In genomic region chr5:179378441-179379271, GRCh38 we compare ENCODE assay signal across 17 cellular contexts. TPM values are rescaled to one million over a fixed set of nuclear protein-coding genes. Genes with fewer than 3 reads are reported as not detected.
DNase-seq lines count a peak whose midpoint lies in the region; ATAC-seq and TF ChIP-seq lines count a peak whose summit lies in the region.
"Had no signal": no experiment of that assay in that cellular context is flagged by ENCODE, and none has a peak within 500 bp of the region (broad histone marks: within the 10 kb centered on the region; RNA-seq: fewer than 3 reads in every experiment).

No MANE protein-coding gene starts in this region.

- H3K23ac ChIP-seq in IMR-90 (ENCODE audit: low read depth, low read length), result peak overlapping the region; percentile 90

- H3K27me3 ChIP-seq in AG04450 (ENCODE audit: control insufficient read depth, insufficient read depth, low read length), result no peaks in the 10 kb centered on the region
- no peaks in the 10 kb centered on the region for H3K27me3 ChIP-seq in IMR-90 (ENCODE audit: control insufficient read depth, insufficient read depth, low read length)
- no peaks in the 10 kb centered on the region for H3K27me3 ChIP-seq in esophagus muscularis mucosa
- peaks cover 18% of the 10 kb centered on the region for H3K27me3 ChIP-seq in MM.1S (replicated peaks; ENCODE audit: insufficient read depth, low read length)
- H3K27me3 ChIP-seq: foreskin keratinocyte, uterus had no signal

- no peak for TF ChIP-seq RAD21 in IMR-90 (IDR thresholded peaks at IDR 0.05; ENCODE audit: low read length)

- peak overlapping the region; percentile 63 to 80 for H4K8ac ChIP-seq in IMR-90 (ENCODE audit: low read depth in 2 of 2, low read length in 2 of 2)

- TF ChIP-seq CTCF in AG04450 (IDR thresholded peaks at IDR 0.05; ENCODE audit: low read depth, low read length), result no peak
- no peak for TF ChIP-seq CTCF in IMR-90 (conservative IDR thresholded peaks at IDR 0.05; ENCODE audit: low read depth, low read length)
- no peak for TF ChIP-seq CTCF in esophagus muscularis mucosa (IDR thresholded peaks at IDR 0.05)
- no peak for TF ChIP-seq CTCF in nephron progenitor cell (IDR thresholded peaks at IDR 0.05)
- TF ChIP-seq CTCF in MM.1S (IDR thresholded peaks at IDR 0.05; ENCODE audit: low read length), result no peak

- peaks cover 17% of the 10 kb centered on the region for H3K9me1 ChIP-seq in IMR-90 (ENCODE audit: insufficient read depth, low read length)

- H3K4me1 Mint-ChIP-seq in nephron progenitor cell, result peaks cover 36% of the 10 kb centered on the region

- H3K18ac ChIP-seq in IMR-90 (ENCODE audit: low read depth, low read length), result peak overlapping the region; percentile 19

- H4K91ac ChIP-seq in IMR-90 (ENCODE audit: insufficient read depth, low read depth, low read length), result peak overlapping the region; percentile 88

- TF ChIP-seq POLR2A in IMR-90 (IDR thresholded peaks at IDR 0.05; ENCODE audit: low read depth, low read length) (no peak), esophagus muscularis mucosa (IDR thresholded peaks at IDR 0.05; ENCODE audit: low read depth) (no peak)

- no peaks in the 10 kb centered on the region for H3K36me3 Mint-ChIP-seq in nephron progenitor cell (ENCODE audit: low read depth)
- H3K36me3 Mint-ChIP-seq: naive thymus-derived CD4-positive, alpha-beta T cell had no signal

- no peak for TF ChIP-seq EP300 in esophagus muscularis mucosa (IDR thresholded peaks at IDR 0.05)

- H3K56ac ChIP-seq in IMR-90 (ENCODE audit: extremely low read depth, insufficient read depth, low read length), result peak overlapping the region; percentile 58

- dilution Hi-C loops in IMR-90 (cut with HindIII; ENCODE audit: low sequenced_read_pairs, unreplicated experiment), result no loop called here

- H2BK20ac ChIP-seq in IMR-90 (ENCODE audit: low read depth, low read length), result peak overlapping the region; percentile 45

- H3K9me2 ChIP-seq in MM.1S (replicated peaks; ENCODE audit: insufficient read depth, low read length), result no peaks in the 10 kb centered on the region

- peak overlapping the region; percentile 56 for H3K14ac ChIP-seq in IMR-90 (replicated peaks; ENCODE audit: low read depth, low read length)

- H2AFZ ChIP-seq in IMR-90 (replicated peaks; ENCODE audit: low read length, poor library complexity) (peak overlapping the region; percentile 65), MM.1S (ENCODE audit: low read length) (no peak overlapping the region)

- no peaks in the 10 kb centered on the region for H3F3A ChIP-seq in MM.1S (ENCODE audit: insufficient read depth, low read length)

- H3K4me3 ChIP-seq in AG04450 (ENCODE audit: low read depth, low read length), result no peak overlapping the region
- H3K4me3 ChIP-seq in IMR-90 (ENCODE audit: insufficient read depth, low read depth, low read length), result no peak overlapping the region
- no peak overlapping the region for H3K4me3 ChIP-seq in esophagus muscularis mucosa
- no peak overlapping the region for H3K4me3 ChIP-seq in MM.1S (ENCODE audit: low read length)
- H3K4me3 ChIP-seq: uterus had no signal

- no peaks in the 10 kb centered on the region for H3K79me2 ChIP-seq in MM.1S (ENCODE audit: low read length)

- peak overlapping the region; percentile 96; the same call in 2 of the 3 replicates for H2BK15ac ChIP-seq in IMR-90 (ENCODE audit: low read depth, low read length)

- peak overlapping the region; percentile 20 for H3K27ac Mint-ChIP-seq in nephron progenitor cell
- H3K27ac Mint-ChIP-seq: activated CD8-positive, alpha-beta T cell treated with anti-CD3 and anti-CD28 coated beads, Interleukin-2, amount 10 ng/mL, durations not matched to agents 7 days and 5 days; naive thymus-derived CD4-positive, alpha-beta T cell; T-helper 2 cell treated with Interferon-gamma antibody and Interleukin-4, amounts not matched to agents 5 μg/mL and 100 μg/mL, for 36 hours had no signal

- H3K9ac ChIP-seq in IMR-90 (ENCODE audit: low read depth, low read length), result peak overlapping the region; percentile 50
- H3K9ac ChIP-seq in MM.1S (ENCODE audit: low read length), result no peak overlapping the region

- peak; percentile 15 for DNase-seq in AG04450 (ENCODE audit: low read depth, low spot score)
- peak; percentile 78 for DNase-seq in IMR-90
- DNase-seq in esophagus muscularis mucosa (ENCODE audit: extremely low spot score), result peak; percentile 87
- DNase-seq in nephron progenitor cell, result no peak
- DNase-seq in KG1 (lab: John Stamatoyannopoulos, UW), result no peak
- no peak for DNase-seq in MM.1S
- no peak for DNase-seq in nucleus accumbens (lab: John Stamatoyannopoulos, UW)
- DNase-seq: activated CD8-positive, alpha-beta T cell treated with anti-CD3 and anti-CD28 coated beads, Interleukin-2, amount 10 ng/mL, durations not matched to agents 7 days and 5 days; activated gamma-delta T cell treated with Interleukin-2 at 50 U/mL for 16 hours; DND-41; foreskin keratinocyte; naive thymus-derived CD4-positive, alpha-beta T cell; small intestine; uterus had no signal

- in situ Hi-C loops in IMR-90 (cut with MboI; ENCODE audit: low sequenced_read_pairs), result no loop called here

- intact Hi-C loops in IMR-90 (cut with micrococcal nuclease) (loop anchor here (1.0 kb wide), 1 partner anchor 33 kb away; the partner anchor contains the start of gene ADAMTS2), esophagus muscularis mucosa (cut with DNase I) (no loop called here)

- H3K4me1 ChIP-seq in IMR-90 (ENCODE audit: control insufficient read depth, insufficient read depth, low read length) (peaks cover 27% of the 10 kb centered on the region), esophagus muscularis mucosa (no peaks in the 10 kb centered on the region), MM.1S (ENCODE audit: low read length) (no peaks in the 10 kb centered on the region)
- H3K4me1 ChIP-seq: foreskin keratinocyte, uterus had no signal

- H3K4ac ChIP-seq in IMR-90 (ENCODE audit: low read depth, low read length), result peak overlapping the region; percentile 59

- peaks cover 7% of the 10 kb centered on the region for H3K27me3 Mint-ChIP-seq in nephron progenitor cell (ENCODE audit: low read depth, poor library complexity)
- H3K27me3 Mint-ChIP-seq: naive thymus-derived CD4-positive, alpha-beta T cell had no signal

- H3K4me2 ChIP-seq in IMR-90 (ENCODE audit: low read depth, low read length), result peak overlapping the region; percentile 7
- H3K4me2 ChIP-seq in MM.1S (ENCODE audit: low read depth, low read length), result no peak overlapping the region

- peak overlapping the region; percentile 2 for H2AK9ac ChIP-seq in IMR-90 (replicated peaks; ENCODE audit: low read depth, low read length, poor library complexity)

- H3K4me3 Mint-ChIP-seq in nephron progenitor cell, result no peak overlapping the region
- H3K4me3 Mint-ChIP-seq: activated CD8-positive, alpha-beta T cell treated with anti-CD3 and anti-CD28 coated beads, Interleukin-2, amount 10 ng/mL, durations not matched to agents 7 days and 5 days; naive thymus-derived CD4-positive, alpha-beta T cell; T-helper 2 cell treated with Interferon-gamma antibody and Interleukin-4, amounts not matched to agents 5 μg/mL and 100 μg/mL, for 36 hours had no signal

- H2BK120ac ChIP-seq in IMR-90 (ENCODE audit: low read depth, low read length), result peak overlapping the region; percentile 86

- BruUV-seq in IMR-90 (replicated peaks; lab: Mats Ljungman, UMichigan), result no TSS peak

- H4K20me1 ChIP-seq in IMR-90 (ENCODE audit: insufficient read depth, low read length) (no peaks in the 10 kb centered on the region), MM.1S (ENCODE audit: insufficient read depth, low read length) (no peaks in the 10 kb centered on the region)

- POLR2A ChIA-PET in AG04450 (lab: Yijun Ruan, JAX), result no interaction called here
- POLR2A ChIA-PET in IMR-90 (lab: Charles Lee; ENCODE audit: unreplicated experiment), result no interaction called here

- peaks cover 4 to 20% of the 10 kb centered on the region in 2 experiments; a peak in 3 of 4 replicates for H3K79me1 ChIP-seq in IMR-90 (ENCODE audit: low read depth in 1 of 2, low read length in 2 of 2)

- ATAC-seq in IMR-90 (ENCODE audit: low read depth) (peak; percentile 85), HG03139 (IDR thresholded peaks at IDR 0.05; ENCODE audit: unreplicated experiment) (no peak)
- ATAC-seq: activated CD8-positive, alpha-beta T cell treated with anti-CD3 and anti-CD28 coated beads, Interleukin-2, amount 10 ng/mL, durations not matched to agents 7 days and 5 days; foreskin keratinocyte; naive thymus-derived CD4-positive, alpha-beta T cell had no signal

- H3K9me3 Mint-ChIP-seq in nephron progenitor cell, result peaks cover 13% of the 10 kb centered on the region
- H3K9me3 Mint-ChIP-seq: T-helper 2 cell treated with Interferon-gamma antibody and Interleukin-4, amounts not matched to agents 5 μg/mL and 100 μg/mL, for 36 hours had no signal

- CTCF ChIA-PET in AG04450 (lab: Charles Lee) (no interaction called here), IMR-90 (lab: Yijun Ruan, JAX) (no interaction called here)

- H3K9me3 ChIP-seq in AG04450 (ENCODE audit: control insufficient read depth, insufficient read depth, low read length) (peaks cover 29% of the 10 kb centered on the region; the same call in 1 of the 2 replicates), IMR-90 (ENCODE audit: control insufficient read depth, insufficient read depth, low read length) (no peaks in the 10 kb centered on the region), esophagus muscularis mucosa (no peaks in the 10 kb centered on the region), MM.1S (replicated peaks; ENCODE audit: insufficient read depth, low read length) (no peaks in the 10 kb centered on the region)
- H3K9me3 ChIP-seq: uterus had no signal

- peak overlapping the region; percentile 79 for H2AK5ac ChIP-seq in IMR-90 (ENCODE audit: low read depth, low read length)

- H3K36me3 ChIP-seq in IMR-90 (ENCODE audit: control insufficient read depth, insufficient read depth, low read length) (no peaks in the 10 kb centered on the region), esophagus muscularis mucosa (no peaks in the 10 kb centered on the region), MM.1S (replicated peaks; ENCODE audit: insufficient read depth, low read length) (no peaks in the 10 kb centered on the region)
- H3K36me3 ChIP-seq: uterus had no signal

- H3K27ac ChIP-seq in AG04450 (ENCODE audit: low read depth, low read length), result peak overlapping the region; percentile 21
- H3K27ac ChIP-seq in IMR-90 (ENCODE audit: insufficient read depth, low read length), result peak overlapping the region; percentile 87
- H3K27ac ChIP-seq in esophagus muscularis mucosa (replicated peaks in 1 of 4), result no peak overlapping the region
- no peak overlapping the region for H3K27ac ChIP-seq in MM.1S (ENCODE audit: low read length)
- H3K27ac ChIP-seq: foreskin keratinocyte, uterus had no signal

- H4K5ac ChIP-seq in IMR-90 (ENCODE audit: low read depth, low read length), result peak overlapping the region; percentile 24

- 50% methylated on average over 3 of the region's 16 CpGs; no CpG with 5 or more reads in 1 of the 2 experiments for WGBS in IMR-90 (ENCODE audit: extremely low coverage in 2 of 2, insufficient read length in 1 of 2), 2 experiments
- 83% methylated on average over 15 of the region's 16 CpGs for WGBS in esophagus muscularis mucosa

- peak overlapping the region; percentile 27 for H2BK5ac ChIP-seq in IMR-90 (ENCODE audit: low read depth, low read length, poor library complexity, severe bottlenecking)

RNA-seq across cellular contexts. Expression of gene ADAMTS2, which starts 33.4 kb away (rescaled TPM):
- polyA plus RNA-seq in AG04450 (2011; rRNA removed) (22.6 and 25.8 TPM in 2 replicates), IMR-90 (2012; rRNA removed) (58.8 and 68.2 TPM in 2 replicates)
- polyA minus RNA-seq in AG04450 (2011; rRNA and poly(A)+ RNA removed), result 29.3 and 33.0 TPM in 2 replicates
- total RNA-seq in IMR-90 (2012; rRNA removed) (18.3 and 19.0 TPM in 2 replicates), esophagus muscularis mucosa (10 to 100 TPM; 17.8 to 31.8 (median 21.4) TPM)
- polyA plus RNA-seq in IMR-90 (2012; cell fraction: cytosol; rRNA removed), result 45.1 and 77.2 TPM in 2 replicates
- polyA plus RNA-seq in IMR-90 (2012; cell fraction: nucleus; rRNA removed; ENCODE audit: low replicate concordance), result 77.0 and 118 TPM in 2 replicates
- total RNA-seq: activated CD8-positive, alpha-beta T cell treated with anti-CD3 and anti-CD28 coated beads, Interleukin-2, amount 10 ng/mL, durations not matched to agents 7 days and 5 days; foreskin keratinocyte; naive thymus-derived CD4-positive, alpha-beta T cell; OCI-LY7 had no signal
- polyA plus RNA-seq: foreskin keratinocyte; naive thymus-derived CD4-positive, alpha-beta T cell had no signal

Comparison
In these comparisons a context has a peak if more than half of its experiments do, and no peak if none do; other contexts are left out.
1. DNase-seq: peak in AG04450 (single experiment), IMR-90 (single experiment) and esophagus muscularis mucosa (single experiment); none in nephron progenitor cell (single experiment), KG1 (single experiment), MM.1S (single experiment) and nucleus accumbens (0 of 56).
2. H3K27ac ChIP-seq: peak in AG04450 (single experiment) and IMR-90 (single experiment); none in esophagus muscularis mucosa (0 of 4) and MM.1S (single experiment).